Comparison of ENCODE assay signal across 9 cellular contexts in the genomic region with DNA sequence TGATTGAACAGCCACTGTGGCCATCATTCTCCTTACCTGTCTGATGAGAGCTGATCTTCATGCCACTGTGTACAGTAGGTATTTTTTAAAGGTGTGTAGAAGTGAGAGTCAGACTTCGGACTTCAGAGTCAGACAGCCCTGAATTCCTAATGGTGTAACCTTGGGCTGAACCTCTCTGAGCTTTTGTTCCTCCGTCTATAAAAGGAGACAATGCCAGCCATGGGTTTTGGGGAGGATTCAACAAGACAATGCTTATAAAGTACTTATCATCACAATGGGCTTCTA. TPM values are rescaled to one million over a fixed set of nuclear protein-coding genes. Genes with fewer than 3 reads are reported as not detected.
DNase-seq lines count a peak whose midpoint lies in the region; ATAC-seq and TF ChIP-seq lines count a peak whose summit lies in the region.
"Had no signal": no experiment of that assay in that cellular context is flagged by ENCODE, and none has a peak within 500 bp of the region (broad histone marks: within the 10 kb centered on the region; RNA-seq: fewer than 3 reads in every experiment).

No MANE protein-coding gene starts in this region.

- H3K27ac ChIP-seq in GM23338 (ENCODE audit: low read depth) = no peak overlapping the region
- no peak overlapping the region for H3K27ac ChIP-seq in iPS-20b (ENCODE audit: low read length)
- peak overlapping the region; percentile 91 to 98 (median 94) for H3K27ac ChIP-seq in gastrocnemius medialis

- no peak for ATAC-seq in GM23338
- peak; percentile 1 to 4 for ATAC-seq in gastrocnemius medialis
- ATAC-seq in GM18909 (IDR thresholded peaks at IDR 0.05; ENCODE audit: poor library complexity, unreplicated experiment) = no peak

- peak overlapping the region; percentile 14 for H3K4me3 Mint-ChIP-seq in GM23338

- H2AFZ ChIP-seq in GM23338 = no peak overlapping the region

- no peak for TF ChIP-seq CTCF in GM23338 (conservative IDR thresholded peaks at IDR 0.05; ENCODE audit: low read depth in 2 of 2)
- no peak for TF ChIP-seq CTCF in gastrocnemius medialis (IDR thresholded peaks at IDR 0.05 in 4 of 5, conservative IDR thresholded peaks at IDR 0.05 in 1 of 5)
- TF ChIP-seq CTCF in GM10266 (IDR thresholded peaks at IDR 0.05; ENCODE audit: control insufficient read depth, insufficient read depth, low read depth, missing control alignments) = no peak

- peak overlapping the region; percentile 39 for H3K4me3 ChIP-seq in GM23338
- peak overlapping the region; percentile 55 for H3K4me3 ChIP-seq in adipocyte (ENCODE audit: low read length)
- peak overlapping the region; percentile 53 for H3K4me3 ChIP-seq in iPS-20b (ENCODE audit: low read length)
- H3K4me3 ChIP-seq in gastrocnemius medialis = peak overlapping the region; percentile 28 to 51 (median 45)

- H3K36me3 Mint-ChIP-seq in GM23338 (ENCODE audit: low read depth) = peaks cover 18% of the 10 kb centered on the region; the same call in 2 of the 3 replicates

- intact Hi-C loops in gastrocnemius medialis (cut with DNase I; ENCODE audit: low total_unique reads) = loop anchor here (2.0 to 5.0 kb wide), 3 partner anchors 18 to 451 kb away; partner anchors contain the start of gene GSN

- no peak for DNase-seq in GM23338 (ENCODE audit: low spot score)
- DNase-seq in adipocyte (ENCODE audit: low read depth) = no peak
- no peak for DNase-seq in gastrocnemius medialis
- no peak for DNase-seq in GM10266 (ENCODE audit: extremely low spot score)
- no peak for DNase-seq in germinal center (ENCODE audit: low spot score)
- DNase-seq in NCI-H1694 treated with DMSO at 0.1 percent for 48 hours (lab: John Stamatoyannopoulos, UW) = no peak
- DNase-seq: SHP77 had no signal

- peaks cover 14% of the 10 kb centered on the region for H4K20me1 ChIP-seq in GM23338 (replicated peaks; ENCODE audit: insufficient read depth)

- no peak for TF ChIP-seq POLR2A in gastrocnemius medialis (IDR thresholded peaks at IDR 0.05)

- H3K79me2 ChIP-seq in GM23338 (replicated peaks; ENCODE audit: insufficient read depth) = no peaks in the 10 kb centered on the region

- H3F3A ChIP-seq in GM23338 (replicated peaks; ENCODE audit: low read depth) = peaks cover 12% of the 10 kb centered on the region

- peak overlapping the region; percentile 25; the same call in 1 of the 2 replicates for H3K27ac Mint-ChIP-seq in GM23338

- H3K4me1 ChIP-seq in GM23338 (ENCODE audit: insufficient read depth) (peaks cover 40% of the 10 kb centered on the region), adipocyte (ENCODE audit: control insufficient read depth, insufficient read depth, low read length) (peaks cover 86% of the 10 kb centered on the region), iPS-20b (ENCODE audit: insufficient read depth, low read length) (peaks cover 32% of the 10 kb centered on the region), gastrocnemius medialis (peaks cover 83 to 90% of the 10 kb centered on the region in 2 donors)

- no peaks in the 10 kb centered on the region for H3K36me3 ChIP-seq in GM23338 (ENCODE audit: insufficient read depth)
- H3K36me3 ChIP-seq in adipocyte (ENCODE audit: control insufficient read depth, insufficient read depth, low read length, severe bottlenecking) = peaks cover 8% of the 10 kb centered on the region
- H3K36me3 ChIP-seq in iPS-20b (ENCODE audit: insufficient read depth, low read depth, low read length) = no peaks in the 10 kb centered on the region
- H3K36me3 ChIP-seq in gastrocnemius medialis = no peaks in the 10 kb centered on the region

- peaks cover 58% of the 10 kb centered on the region for H3K27me3 Mint-ChIP-seq in GM23338 (ENCODE audit: insufficient read depth, low read depth, poor library complexity)

- H3K27me3 ChIP-seq in GM23338 (ENCODE audit: insufficient read depth) = peaks cover 71% of the 10 kb centered on the region
- H3K27me3 ChIP-seq in adipocyte (replicated peaks; ENCODE audit: control insufficient read depth, insufficient read depth, low read length) = no peaks in the 10 kb centered on the region
- H3K27me3 ChIP-seq in iPS-20b (ENCODE audit: insufficient read depth, low read length) = peaks cover 75% of the 10 kb centered on the region
- no peaks in the 10 kb centered on the region for H3K27me3 ChIP-seq in gastrocnemius medialis

- no peaks in the 10 kb centered on the region for H3K9me2 ChIP-seq in GM23338 (ENCODE audit: insufficient read depth)

- H3K9ac ChIP-seq in adipocyte (ENCODE audit: low read length) = peak overlapping the region; percentile 89
- peak overlapping the region; percentile 11; the same call in 1 of the 2 replicates for H3K9ac ChIP-seq in iPS-20b (ENCODE audit: low read depth, low read length)

- peaks cover 47% of the 10 kb centered on the region for H3K4me1 Mint-ChIP-seq in GM23338

- in situ Hi-C loops in gastrocnemius medialis (cut with MboI; ENCODE audit: low sequenced_read_pairs in 4 of 4) = loop anchor here in 1 of 4 donors (10.0 kb wide), 1 partner anchor 78 kb away; no protein-coding TSS in a partner anchor

- H3K4me2 ChIP-seq in GM23338 = peak overlapping the region; percentile 81

- no peaks in the 10 kb centered on the region; the same call in 2 of the 3 replicates for H3K9me3 Mint-ChIP-seq in GM23338

- H3K9me3 ChIP-seq in adipocyte (ENCODE audit: control insufficient read depth, low read length) (no peaks in the 10 kb centered on the region), iPS-20b (ENCODE audit: insufficient read depth, low read depth, low read length) (no peaks in the 10 kb centered on the region), gastrocnemius medialis (no peaks in the 10 kb centered on the region)

TF ChIP-seq in GM23338, 12 proteins besides CTCF, POLR2A, EP300 and RAD21 (continues in another document):
- TF ChIP-seq NANOG (IDR thresholded peaks at IDR 0.05; ENCODE audit: borderline replicate concordance) = no peak
- no peak for TF ChIP-seq STAT1 (IDR thresholded peaks at IDR 0.05; ENCODE audit: unreplicated experiment)
- TF ChIP-seq ZNF462 (CRISPR knock-in tag; IDR thresholded peaks at IDR 0.05) = no peak
- no peak for TF ChIP-seq EZH2 (IDR thresholded peaks at IDR 0.05; ENCODE audit: low read depth, unreplicated experiment)
- TF ChIP-seq JUNB (IDR thresholded peaks at IDR 0.05; ENCODE audit: unreplicated experiment) = no peak
- TF ChIP-seq CREB1 (CRISPR knock-in tag; IDR thresholded peaks at IDR 0.05; ENCODE audit: low read depth) = no peak
- no peak for TF ChIP-seq POLR2AphosphoS5 (IDR thresholded peaks at IDR 0.05; ENCODE audit: low read depth)
- no peak for TF ChIP-seq ZNF114 (CRISPR knock-in tag; IDR thresholded peaks at IDR 0.05)

RNA-seq across cellular contexts. Expression of gene GSN, which starts 18.7 kb away (rescaled TPM):
- 85.7 and 101 TPM in 2 replicates for total RNA-seq in GM23338 (2014; rRNA removed; shearing (Covaris generic))
- 30.2 and 38.3 TPM in 2 replicates for polyA plus RNA-seq in GM23338 (2016; fragmentation: Nextera tagmentation; extraction: Ambion mirVana)
- total RNA-seq in gastrocnemius medialis = 100 to 1,000 TPM; 487 to 785 (median 662) TPM

Comparison
In these comparisons a context has a peak if more than half of its experiments do, and no peak if none do; other contexts are left out.
1. ATAC-seq: peak in gastrocnemius medialis (2 of 2); none in GM23338 (single experiment) and GM18909 (single experiment).
2. H3K27ac ChIP-seq: peak in gastrocnemius medialis (4 of 4); none in GM23338 (single experiment) and iPS-20b (single experiment).
3. Peak in every context shown above with its lines, with median percentiles within 50 percentile points of each other: H3K4me3 ChIP-seq.